Comparison of ENCODE assay signal across 22 cellular contexts in the genomic region with DNA sequence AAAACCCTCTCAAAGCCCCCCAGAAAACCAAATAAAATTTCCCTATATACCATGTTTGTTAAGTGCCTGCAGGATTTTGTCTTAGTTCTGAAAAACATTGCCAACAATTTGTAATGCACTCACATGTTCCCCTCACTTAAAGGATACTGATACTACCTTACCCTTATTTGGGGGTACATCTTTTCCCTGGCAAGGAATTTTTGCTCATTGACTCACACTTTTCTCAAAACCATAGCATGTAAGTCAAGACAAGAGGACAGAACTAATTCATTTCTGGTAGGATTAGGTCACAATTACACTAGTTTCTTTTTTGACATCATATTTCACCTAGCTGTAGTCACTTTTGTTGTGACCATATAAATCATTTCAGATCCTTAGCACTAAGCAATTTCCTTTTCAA.
DNase-seq lines count a peak whose midpoint lies in the region; ATAC-seq, FAIRE-seq and TF ChIP-seq lines count a peak whose summit lies in the region.
"Had no signal": no experiment of that assay in that cellular context is flagged by ENCODE, and none has a peak within 500 bp of the region (broad histone marks: within the 10 kb centered on the region; RNA-seq: fewer than 3 reads in every experiment).

No MANE protein-coding gene starts in this region.

- POLR2A ChIA-PET in HEK293 (lab: Yijun Ruan, JAX), result no interaction called here
- POLR2A ChIA-PET in Caco-2 (lab: Charles Lee), result no interaction called here

- no TSS peak for BruUV-seq in Caco-2 (replicated peaks; lab: Mats Ljungman, UMichigan)

- peak; percentile 14 for DNase-seq in RCC 7860 (ENCODE audit: low spot score)
- DNase-seq in epithelial cell of esophagus (ENCODE audit: low read depth), result peak; percentile 11
- no peak for DNase-seq in gastrocnemius medialis
- DNase-seq in Caco-2, result no peak
- no peak for DNase-seq in putamen (ENCODE audit: low spot score)
- no peak for DNase-seq in NCI-H187 (lab: John Stamatoyannopoulos, UW)
- DNase-seq: CD4-positive, CD25-positive, alpha-beta regulatory T cell; DMS 273 treated with DMSO at 0.1 percent for 48 hours; DMS79 treated with DMSO at 0.1 percent for 48 hours; H7; KG1; MV-4-11; NCI-H1105 treated with DMSO at 0.1 percent for 48 hours; NCI-H2081; NCI-H2171; NCI-H446; NCI-H526; OCI-M1; RPMI8226; SIG-M5; SK-N-SH had no signal

- H3K9me3 ChIP-seq in HEK293 (ENCODE audit: control insufficient read depth, insufficient read depth, low read depth, low read length) (no peaks in the 10 kb centered on the region), gastrocnemius medialis (no peaks in the 10 kb centered on the region), Caco-2 (no peaks in the 10 kb centered on the region)
- H3K9me3 ChIP-seq: SK-N-SH had no signal

- no peak overlapping the region for H3K4me3 Mint-ChIP-seq in Caco-2 (ENCODE audit: unreplicated experiment)
- H3K4me3 Mint-ChIP-seq: CD4-positive, CD25-positive, alpha-beta regulatory T cell had no signal

- no peak overlapping the region for H3K27ac ChIP-seq in HEK293 (ENCODE audit: extremely low read depth, low read depth, low read length)
- peak overlapping the region in 3 of 4 donors; percentile 51 to 78 (median 77) for H3K27ac ChIP-seq in gastrocnemius medialis

- H3K36me3 Mint-ChIP-seq in Caco-2 (ENCODE audit: insufficient read depth, unreplicated experiment), result no peaks in the 10 kb centered on the region
- H3K36me3 Mint-ChIP-seq: CD4-positive, CD25-positive, alpha-beta regulatory T cell had no signal

- no peak overlapping the region for H3K4me3 ChIP-seq in HEK293 (ENCODE audit: low read depth, low read length)
- H3K4me3 ChIP-seq in epithelial cell of esophagus (ENCODE audit: low read length), result no peak overlapping the region
- no peak overlapping the region for H3K4me3 ChIP-seq in gastrocnemius medialis
- no peak overlapping the region for H3K4me3 ChIP-seq in Caco-2 (ENCODE audit: low read depth, low read length)

- no peak for TF ChIP-seq CTCF in HEK293 (tag by site-specific recombination; IDR thresholded peaks at IDR 0.05)
- no peak for TF ChIP-seq CTCF in epithelial cell of esophagus (IDR thresholded peaks at IDR 0.05; ENCODE audit: insufficient read depth, low read depth, low read length, missing control alignments)
- TF ChIP-seq CTCF in gastrocnemius medialis (IDR thresholded peaks at IDR 0.05 in 4 of 5, conservative IDR thresholded peaks at IDR 0.05 in 1 of 5), result no peak
- TF ChIP-seq CTCF in Caco-2 (IDR thresholded peaks at IDR 0.05; ENCODE audit: insufficient read depth in 1 of 2, low read depth in 1 of 2, low read length in 1 of 2, severe bottlenecking in 1 of 2, unreplicated experiment in 1 of 2), result no peak

- no peak for TF ChIP-seq POLR2A in gastrocnemius medialis (IDR thresholded peaks at IDR 0.05)

- H3K4me1 ChIP-seq in HEK293 (ENCODE audit: control insufficient read depth, insufficient read depth, low read length) (no peaks in the 10 kb centered on the region), gastrocnemius medialis (peaks cover 30 to 35% of the 10 kb centered on the region in 2 donors), Caco-2 (no peaks in the 10 kb centered on the region)

- no peak overlapping the region for H3K27ac Mint-ChIP-seq in Caco-2 (ENCODE audit: unreplicated experiment)
- H3K27ac Mint-ChIP-seq: CD4-positive, CD25-positive, alpha-beta regulatory T cell had no signal

- peak; percentile 14 for FAIRE-seq in RCC 7860 (lab: Jason Lieb, UNC)

- H3K36me3 ChIP-seq in HEK293 (ENCODE audit: control insufficient read depth in 2 of 2, insufficient read depth in 1 of 2, low read length in 2 of 2) (no peaks in the 10 kb centered on the region), gastrocnemius medialis (no peaks in the 10 kb centered on the region), Caco-2 (ENCODE audit: control insufficient read depth, insufficient read depth, low read length) (no peaks in the 10 kb centered on the region)

- in situ Hi-C loops in gastrocnemius medialis (cut with MboI; ENCODE audit: low sequenced_read_pairs in 4 of 4), result loop anchor here in 2 of 4 donors (25.0 kb wide), 1 partner anchor 415 kb away; no protein-coding TSS in a partner anchor

- no peaks in the 10 kb centered on the region for H3K9me3 Mint-ChIP-seq in Caco-2 (ENCODE audit: unreplicated experiment)

- no peaks in the 10 kb centered on the region for H3K27me3 Mint-ChIP-seq in Caco-2 (ENCODE audit: insufficient read depth, unreplicated experiment)

- H3K27me3 ChIP-seq in gastrocnemius medialis (no peaks in the 10 kb centered on the region), Caco-2 (replicated peaks; ENCODE audit: control insufficient read depth, insufficient read depth, low read length) (no peaks in the 10 kb centered on the region)

- H3K4me1 Mint-ChIP-seq in Caco-2 (ENCODE audit: low read depth, unreplicated experiment), result peaks cover 6% of the 10 kb centered on the region
- H3K4me1 Mint-ChIP-seq: CD4-positive, CD25-positive, alpha-beta regulatory T cell had no signal

- CTCF ChIA-PET in HEK293 (lab: Yijun Ruan, JAX), result interaction anchor here (0.6 to 0.9 kb wide), 2 partner anchors 8 to 22 kb away, joined by 3 to 5 read pairs; no protein-coding TSS in a partner anchor
- CTCF ChIA-PET in Caco-2 (lab: Charles Lee), result interaction anchor here (1.5 kb wide), 1 partner anchor 224 kb away, joined by 3 read pairs; no protein-coding TSS in a partner anchor

- no peak for ATAC-seq in gastrocnemius medialis

- intact Hi-C loops in gastrocnemius medialis (cut with DNase I; ENCODE audit: low total_unique reads), result no loop called here
- intact Hi-C loops in Caco-2 (cut with micrococcal nuclease; ENCODE audit: unreplicated experiment), result no loop called here

TF ChIP-seq in HEK293, 187 proteins besides CTCF, POLR2A, EP300 and RAD21:
- TF ChIP-seq ZNF768 (tag by site-specific recombination; IDR thresholded peaks at IDR 0.05) (no peak), KLF10 (tag by site-specific recombination; IDR thresholded peaks at IDR 0.05) (no peak), ZFP37 (tag by site-specific recombination; IDR thresholded peaks at IDR 0.05) (no peak), ZNF629 (tag by site-specific recombination; IDR thresholded peaks at IDR 0.05) (peak; percentile 48; the same call in 1 of the 2 replicates)
TF ChIP-seq in HEK293: peak in this region for 1.

Comparison
In these comparisons a context has a peak if more than half of its experiments do, and no peak if none do; other contexts are left out.
1. DNase-seq: peak in RCC 7860 (single experiment) and epithelial cell of esophagus (single experiment); none in gastrocnemius medialis (0 of 2), Caco-2 (0 of 2), putamen (single experiment) and NCI-H187 (0 of 2).